ENCODE assay signal across 8 cellular contexts in the genomic region with DNA sequence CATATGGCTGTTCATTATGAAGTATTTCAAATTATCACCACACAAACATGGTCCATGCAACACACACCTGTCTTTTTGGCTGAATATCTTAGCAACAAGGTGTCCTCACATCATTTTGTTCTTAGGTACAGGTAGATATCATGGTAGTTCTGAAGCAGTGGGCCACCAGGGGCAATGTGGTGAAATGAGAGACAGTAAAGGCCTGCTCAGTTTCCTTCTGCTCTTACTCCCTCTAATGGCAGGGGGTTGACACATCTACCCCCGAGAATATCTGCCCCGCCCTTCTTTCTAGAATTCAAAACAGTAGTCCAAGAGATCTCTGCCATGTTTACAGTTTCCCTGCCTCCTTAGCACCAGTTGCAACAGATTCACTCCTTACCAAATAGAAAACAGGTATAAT.
DNase-seq lines count a peak whose midpoint lies in the region.

No MANE protein-coding gene starts in this region.

- H3K9me2 ChIP-seq in Karpas-422 (replicated peaks; ENCODE audit: insufficient read depth, low read length): no peaks in the 10 kb centered on the region

- no peak overlapping the region for H3K27ac ChIP-seq in Karpas-422 (ENCODE audit: low read length)

- no peak overlapping the region for H2AFZ ChIP-seq in Karpas-422 (ENCODE audit: low read length)

- no peak overlapping the region for H3K4me2 ChIP-seq in Karpas-422 (ENCODE audit: low read depth, low read length, poor library complexity, severe bottlenecking)

- H3K4me3 ChIP-seq in Karpas-422 (ENCODE audit: low read length): no peak overlapping the region

- H3K9ac ChIP-seq in Karpas-422 (ENCODE audit: low read length): no peak overlapping the region

- no peaks in the 10 kb centered on the region for H3K9me3 ChIP-seq in Karpas-422 (ENCODE audit: low read length)

- no peaks in the 10 kb centered on the region for H3K27me3 ChIP-seq in Karpas-422 (ENCODE audit: low read length)

- H3K4me1 ChIP-seq in Karpas-422 (ENCODE audit: low read length): peaks cover 52% of the 10 kb centered on the region

- DNase-seq in NCI-H2196 (lab: John Stamatoyannopoulos, UW; ENCODE audit: unreplicated experiment) (peak; percentile 4), NCI-H2196 treated with DMSO at 0.1 percent for 48 hours (lab: John Stamatoyannopoulos, UW; ENCODE audit: unreplicated experiment) (no peak), HCEC 1CT (peak; percentile 60), Karpas-422 (peak; percentile 94), RKO (ENCODE audit: low spot score) (peak; percentile 74), germinal center (ENCODE audit: low spot score) (peak; percentile 78), NK-92 (lab: John Stamatoyannopoulos, UW; ENCODE audit: unreplicated experiment) (no peak)
- no peak for DNase-seq in effector CD8-positive, alpha-beta T cell (lab: John Stamatoyannopoulos, UW)

- H4K20me1 ChIP-seq in Karpas-422 (ENCODE audit: insufficient read depth, low read depth, low read length): no peaks in the 10 kb centered on the region

- no peaks in the 10 kb centered on the region for H3K79me2 ChIP-seq in Karpas-422 (ENCODE audit: low read length)

- H3K36me3 ChIP-seq in Karpas-422 (ENCODE audit: insufficient read depth, low read length): no peaks in the 10 kb centered on the region

Comparison
In these comparisons a context has a peak if more than half of its experiments do, and no peak if none do; other contexts are left out.
1. DNase-seq: peak in NCI-H2196 (single experiment), HCEC 1CT (single experiment), Karpas-422 (single experiment), RKO (single experiment) and germinal center (single experiment); none in NCI-H2196 treated with DMSO at 0.1 percent for 48 hours (single experiment), NK-92 (single experiment) and effector CD8-positive, alpha-beta T cell (single experiment).